Comparison of ENCODE assay signal across 31 cellular contexts in the genomic region with DNA sequence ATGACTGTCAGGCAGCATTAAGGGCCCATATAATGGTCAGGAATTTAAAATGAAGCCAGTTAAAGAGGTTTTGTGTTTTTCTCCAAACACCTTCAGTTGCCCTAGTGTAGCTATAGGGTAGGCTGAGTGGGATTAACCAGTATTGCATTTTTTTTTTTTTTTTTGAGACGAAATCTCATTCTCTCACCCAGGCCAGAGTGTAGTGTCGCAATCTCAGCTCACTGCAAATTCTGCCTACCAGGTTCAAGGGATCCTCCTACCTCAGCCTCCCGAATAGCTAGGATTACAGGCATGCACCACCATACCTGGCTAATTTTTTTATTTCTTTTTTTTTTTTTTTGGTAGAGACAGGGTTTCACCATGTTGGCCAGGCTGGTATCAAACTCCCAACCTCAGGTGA.
"Had no signal": no experiment of that assay in that cellular context is flagged by ENCODE, and none has a peak within 500 bp of the region (broad histone marks: within the 10 kb centered on the region; RNA-seq: fewer than 3 reads in every experiment).

No MANE protein-coding gene starts in this region.

- H3K36me3 Mint-ChIP-seq: natural killer cell had no signal

- H3K4me1 ChIP-seq: parathyroid adenoma, uterus had no signal

- H3K36me3 ChIP-seq: ovary, spleen, suprapubic skin, tibial artery, transverse colon, upper lobe of right lung, uterus had no signal

- H2AFZ ChIP-seq: neural progenitor cell, parathyroid adenoma had no signal

- H3K9me3 Mint-ChIP-seq: natural killer cell had no signal

- ATAC-seq: natural killer cell; psoas muscle; right cardiac atrium; sciatic nerve; stimulated activated memory B cell treated with anti-CD40 and anti-IgM and Interleukin-4, amounts not matched to agents 10 μg/mL and 1 μg/mL and 100 μg/mL, for 72 hours; stimulated activated naive CD8-positive, alpha-beta T cell treated with anti-CD3 and anti-CD28 coated beads, Interleukin-15, amount 100 ng/mL, for 72 hours; stimulated activated naive CD8-positive, alpha-beta T cell treated with anti-CD3 and anti-CD28 coated beads, Interleukin-15, Interleukin-2, amounts not matched to agents 100 U/mL and 50 U/mL, for 24 hours; upper lobe of right lung had no signal

- H3K27me3 Mint-ChIP-seq: progenitor cell of endocrine pancreas; stimulated activated memory B cell treated with anti-CD40 and anti-IgM and Interleukin-4, amounts not matched to agents 10 μg/mL and 1 μg/mL and 100 μg/mL, for 72 hours; stimulated activated naive CD8-positive, alpha-beta T cell treated with anti-CD3 and anti-CD28 coated beads, Interleukin-15, amount 100 ng/mL, for 72 hours; type B pancreatic cell had no signal

- H3K9ac ChIP-seq: neural progenitor cell, parathyroid adenoma had no signal

- H3K27ac Mint-ChIP-seq: natural killer cell; nephron; neural progenitor cell; progenitor cell of endocrine pancreas; stimulated activated memory B cell treated with anti-CD40 and anti-IgM and Interleukin-4, amounts not matched to agents 10 μg/mL and 1 μg/mL and 100 μg/mL, for 72 hours; stimulated activated naive CD8-positive, alpha-beta T cell treated with anti-CD3 and anti-CD28 coated beads, Interleukin-15, amount 100 ng/mL, for 72 hours; type B pancreatic cell had no signal

- H3K4me2 ChIP-seq: neural progenitor cell, smooth muscle cell had no signal

- H3K4me3 ChIP-seq: neural progenitor cell, ovary, psoas muscle, skin epidermis, smooth muscle cell, spleen, suprapubic skin, testis, tibial artery, transverse colon, upper lobe of right lung, uterus had no signal

- H3K4me1 Mint-ChIP-seq: nephron, neural progenitor cell had no signal

- H3K27ac ChIP-seq: neural progenitor cell, ovary, parathyroid adenoma, psoas muscle, skin epidermis, spleen, suprapubic skin, testis, tibial artery, transverse colon, upper lobe of right lung, uterus had no signal

- H3K4me3 Mint-ChIP-seq: natural killer cell; nephron; neural progenitor cell; stimulated activated memory B cell treated with anti-CD40 and anti-IgM and Interleukin-4, amounts not matched to agents 10 μg/mL and 1 μg/mL and 100 μg/mL, for 72 hours; stimulated activated naive CD8-positive, alpha-beta T cell treated with anti-CD3 and anti-CD28 coated beads, Interleukin-15, amount 100 ng/mL, for 72 hours; type B pancreatic cell had no signal

- DNase-seq: natural killer cell; occipital lobe; ovary; posterior cingulate gyrus; psoas muscle; right cardiac atrium; spleen; stimulated activated CD4-positive, alpha-beta T cell treated with anti-CD3 and anti-CD28 coated beads, Interleukin-12 subunit alpha, Interleukin-12 subunit beta, amount 100 ng/mL, for 4 hours; stimulated activated CD4-positive, alpha-beta T cell treated with anti-CD3 and anti-CD28 coated beads, Interleukin-1b, Interleukin-23, amount 100 ng/mL, for 48 hours; stimulated activated CD4-positive, alpha-beta T cell treated with anti-CD3 and anti-CD28 coated beads, Interleukin-4, amount 100 ng/mL, for 1 hour; stimulated activated CD4-positive, alpha-beta T cell treated with anti-CD3 and anti-CD28 coated beads, Interleukin-4, amount 100 ng/mL, for 4 hours; stimulated activated CD8-positive, alpha-beta memory T cell treated with anti-CD3 and anti-CD28 coated beads, Interleukin-4, amount 100 ng/mL, for 48 hours; stimulated activated naive CD4-positive, alpha-beta T cell; stimulated activated naive CD8-positive, alpha-beta T cell treated with anti-CD3 and anti-CD28 coated beads, Interleukin-15, amount 100 ng/mL, for 72 hours; stimulated activated naive CD8-positive, alpha-beta T cell treated with anti-CD3 and anti-CD28 coated beads, Interleukin-15, Interleukin-2, amounts not matched to agents 100 U/mL and 50 U/mL, for 24 hours; substantia nigra; testis; tibial artery; transverse colon; upper lobe of right lung; uterus had no signal

- H3K9me3 ChIP-seq: ovary, psoas muscle, spleen, suprapubic skin, testis, tibial artery, transverse colon, upper lobe of right lung, uterus had no signal

- H3K27me3 ChIP-seq: neural progenitor cell, ovary, spleen, suprapubic skin, testis, tibial artery, transverse colon, upper lobe of right lung, uterus had no signal
